In genomic region chr6:90278129-90278528, GRCh38 we compare ENCODE assay signal across 27 cellular contexts. TPM values are rescaled to one million over a fixed set of nuclear protein-coding genes. Genes with fewer than 3 reads are reported as not detected.
DNase-seq lines count a peak whose midpoint lies in the region; ATAC-seq and TF ChIP-seq lines count a peak whose summit lies in the region.
"Had no signal": no experiment of that assay in that cellular context is flagged by ENCODE, and none has a peak within 500 bp of the region (broad histone marks: within the 10 kb centered on the region; RNA-seq: fewer than 3 reads in every experiment).

No MANE protein-coding gene starts in this region.

- H2AFZ ChIP-seq in OCI-LY1 (ENCODE audit: low read length) (no peak overlapping the region), smooth muscle cell (ENCODE audit: low read depth) (no peak overlapping the region)
- H2AFZ ChIP-seq: GM23338 had no signal

- peak overlapping the region; percentile 34; the same call in 1 of the 2 replicates for H3K9ac ChIP-seq in OCI-LY1 (ENCODE audit: low read length)
- no peak overlapping the region for H3K9ac ChIP-seq in smooth muscle cell (ENCODE audit: low read depth)
- H3K9ac ChIP-seq in endodermal cell (ENCODE audit: extremely low read depth, low read length, poor library complexity, severe bottlenecking) = no peak overlapping the region

- POLR2A ChIA-PET in activated naive CD8-positive, alpha-beta T cell treated with anti-CD3 and anti-CD28 coated beads, Interleukin-2, amount 10 ng/mL, durations not matched to agents 7 days and 5 days (lab: Charles Lee) = interaction anchor here (0.7 to 1.4 kb wide), 2 partner anchors 11 to 16 kb away, joined by 3 read pairs; no protein-coding TSS in a partner anchor

- H3K27ac ChIP-seq in OCI-LY1 (ENCODE audit: low read depth, low read length, poor library complexity, severe bottlenecking) (peak overlapping the region; percentile 93), smooth muscle cell (ENCODE audit: low read depth) (peak overlapping the region; percentile 28), endodermal cell (ENCODE audit: low read depth, low read length) (no peak overlapping the region)
- H3K27ac ChIP-seq: C4-2B, suprapubic skin had no signal

- H3K9me3 ChIP-seq in OCI-LY1 (ENCODE audit: low read length) = no peaks in the 10 kb centered on the region
- no peaks in the 10 kb centered on the region for H3K9me3 ChIP-seq in smooth muscle cell (replicated peaks; ENCODE audit: low read depth)
- H3K9me3 ChIP-seq in endodermal cell (ENCODE audit: control insufficient read depth, low read length) = peaks cover 7% of the 10 kb centered on the region
- H3K9me3 ChIP-seq: MG63, suprapubic skin had no signal

- H3K9me2 ChIP-seq in OCI-LY1 (ENCODE audit: low read depth, low read length) = no peaks in the 10 kb centered on the region

- peak overlapping the region; percentile 19 for H3K4me3 Mint-ChIP-seq in activated T-cell treated with anti-CD3 and anti-CD28 coated beads, Interleukin-2, amount 50 U/mL, for 4 hours
- peak overlapping the region; percentile 43 for H3K4me3 Mint-ChIP-seq in activated naive CD8-positive, alpha-beta T cell treated with anti-CD3 and anti-CD28 coated beads, Interleukin-2, amount 10 ng/mL, durations not matched to agents 7 days and 5 days
- no peak overlapping the region for H3K4me3 Mint-ChIP-seq in endodermal cell
- H3K4me3 Mint-ChIP-seq: GM23338 had no signal

- H3K4me3 ChIP-seq in OCI-LY1 (ENCODE audit: low read depth, low read length, poor library complexity, severe bottlenecking) (peak overlapping the region; percentile 36), smooth muscle cell (no peak overlapping the region), endodermal cell (ENCODE audit: low read length) (no peak overlapping the region)
- H3K4me3 ChIP-seq: GM23338, lung, MG63, suprapubic skin had no signal

- DNase-seq in activated T-cell treated with anti-CD3 and anti-CD28 coated beads, Interleukin-2, amount 50 U/mL, for 4 hours = no peak
- DNase-seq in activated T-cell treated with anti-CD3 and anti-CD28 coated beads for 4 hours = no peak
- no peak for DNase-seq in activated naive CD8-positive, alpha-beta T cell treated with anti-CD3 and anti-CD28 coated beads, Interleukin-2, amount 10 ng/mL, durations not matched to agents 7 days and 5 days
- DNase-seq in smooth muscle cell (lab: John Stamatoyannopoulos, UW; ENCODE audit: unreplicated experiment) = no peak
- no peak for DNase-seq in endodermal cell
- DNase-seq: ACHN; activated CD4-positive, alpha-beta T cell treated with anti-CD3 and anti-CD28 coated beads, Interleukin-2, amount 50 U/mL, for 48 hours; aorta; central memory CD4-positive, alpha-beta T cell; DMS153; foreskin melanocyte; GDM1; hypothalamus; islet precursor cell; MG63; NCI-H1436 treated with DMSO at 0.1 percent for 48 hours; NCI-H2171; NCI-H526; right cardiac atrium; stimulated activated CD8-positive, alpha-beta memory T cell treated with anti-CD3 and anti-CD28 coated beads, Interleukin-4, amount 100 ng/mL, for 48 hours had no signal

- H3K27me3 ChIP-seq in OCI-LY1 (ENCODE audit: insufficient read depth, low read length) (no peaks in the 10 kb centered on the region), smooth muscle cell (ENCODE audit: low read depth) (no peaks in the 10 kb centered on the region), endodermal cell (ENCODE audit: control insufficient read depth, insufficient read depth, low read length, poor library complexity, severe bottlenecking) (no peaks in the 10 kb centered on the region)
- H3K27me3 ChIP-seq: suprapubic skin had no signal

- WGBS in smooth muscle cell (ENCODE audit: low lambda C conversion rate) = 92% methylated on average over 4 of the region's 4 CpGs
- 93% methylated on average over 2 to 4 of the region's 4 CpGs for WGBS in endodermal cell (ENCODE audit: insufficient coverage in 1 of 2, insufficient read length in 1 of 2), 2 experiments

- H3K4me1 Mint-ChIP-seq in activated T-cell treated with anti-CD3 and anti-CD28 coated beads, Interleukin-2, amount 50 U/mL, for 4 hours (ENCODE audit: low read depth) = peaks cover 83% of the 10 kb centered on the region
- peaks cover 81% of the 10 kb centered on the region for H3K4me1 Mint-ChIP-seq in activated naive CD8-positive, alpha-beta T cell treated with anti-CD3 and anti-CD28 coated beads, Interleukin-2, amount 10 ng/mL, durations not matched to agents 7 days and 5 days
- H3K4me1 Mint-ChIP-seq in endodermal cell = no peaks in the 10 kb centered on the region
- H3K4me1 Mint-ChIP-seq: GM23338 had no signal

- no peak for TF ChIP-seq POLR2A in GM18505 (IDR thresholded peaks at IDR 0.05; ENCODE audit: borderline replicate concordance, extremely low read depth, insufficient read depth, insufficient read length)

- no peak for TF ChIP-seq CTCF in OCI-LY1 (IDR thresholded peaks at IDR 0.05; ENCODE audit: low read length)
- no peak for TF ChIP-seq CTCF in smooth muscle cell (IDR thresholded peaks at IDR 0.05; ENCODE audit: borderline replicate concordance, insufficient read depth, poor library complexity, severe bottlenecking)
- TF ChIP-seq CTCF in endodermal cell (conservative IDR thresholded peaks at IDR 0.05) = no peak

- H3K36me3 ChIP-seq in OCI-LY1 (ENCODE audit: insufficient read depth, low read length) = peaks cover 64% of the 10 kb centered on the region
- H3K36me3 ChIP-seq in smooth muscle cell (ENCODE audit: low read depth) = no peaks in the 10 kb centered on the region
- peaks cover 8% of the 10 kb centered on the region for H3K36me3 ChIP-seq in endodermal cell (ENCODE audit: control insufficient read depth, insufficient read depth, low read length)
- H3K36me3 ChIP-seq: MG63, suprapubic skin had no signal

- H4K20me1 ChIP-seq in OCI-LY1 (ENCODE audit: insufficient read depth, low read length) (no peaks in the 10 kb centered on the region), smooth muscle cell (ENCODE audit: low read depth) (no peaks in the 10 kb centered on the region)

- peak overlapping the region; percentile 58 for H3K4me2 ChIP-seq in OCI-LY1 (ENCODE audit: low read length)
- H3K4me2 ChIP-seq in smooth muscle cell = no peak overlapping the region
- H3K4me2 ChIP-seq: GM23338 had no signal

- peak overlapping the region; percentile 70 for H3K27ac Mint-ChIP-seq in activated naive CD8-positive, alpha-beta T cell treated with anti-CD3 and anti-CD28 coated beads, Interleukin-2, amount 10 ng/mL, durations not matched to agents 7 days and 5 days
- no peak overlapping the region for H3K27ac Mint-ChIP-seq in endodermal cell
- H3K27ac Mint-ChIP-seq: GM23338 had no signal

- H3K27me3 Mint-ChIP-seq in activated T-cell treated with anti-CD3 and anti-CD28 coated beads, Interleukin-2, amount 50 U/mL, for 4 hours (ENCODE audit: low read depth) = no peaks in the 10 kb centered on the region
- no peaks in the 10 kb centered on the region for H3K27me3 Mint-ChIP-seq in activated naive CD8-positive, alpha-beta T cell treated with anti-CD3 and anti-CD28 coated beads, Interleukin-2, amount 10 ng/mL, durations not matched to agents 7 days and 5 days
- H3K27me3 Mint-ChIP-seq in endodermal cell (ENCODE audit: insufficient read depth) = no peaks in the 10 kb centered on the region

- peaks cover 100% of the 10 kb centered on the region for H3K79me2 ChIP-seq in OCI-LY1 (ENCODE audit: insufficient read depth, low read length)
- no peaks in the 10 kb centered on the region for H3K79me2 ChIP-seq in smooth muscle cell (ENCODE audit: low read depth)

- H3K36me3 Mint-ChIP-seq in activated T-cell treated with anti-CD3 and anti-CD28 coated beads, Interleukin-2, amount 50 U/mL, for 4 hours (ENCODE audit: insufficient read depth) = peaks cover 35% of the 10 kb centered on the region
- peaks cover 21% of the 10 kb centered on the region for H3K36me3 Mint-ChIP-seq in activated naive CD8-positive, alpha-beta T cell treated with anti-CD3 and anti-CD28 coated beads, Interleukin-2, amount 10 ng/mL, durations not matched to agents 7 days and 5 days
- peaks cover 12% of the 10 kb centered on the region for H3K36me3 Mint-ChIP-seq in endodermal cell (ENCODE audit: low read depth)

- H3F3A ChIP-seq in OCI-LY1 (ENCODE audit: insufficient read depth, low read length) (peaks cover 23% of the 10 kb centered on the region), smooth muscle cell (ENCODE audit: low read depth) (no peaks in the 10 kb centered on the region)

- no peaks in the 10 kb centered on the region for H3K9me3 Mint-ChIP-seq in activated T-cell treated with anti-CD3 and anti-CD28 coated beads, Interleukin-2, amount 50 U/mL, for 4 hours
- H3K9me3 Mint-ChIP-seq in activated naive CD8-positive, alpha-beta T cell treated with anti-CD3 and anti-CD28 coated beads, Interleukin-2, amount 10 ng/mL, durations not matched to agents 7 days and 5 days = no peaks in the 10 kb centered on the region
- H3K9me3 Mint-ChIP-seq in endodermal cell = no peaks in the 10 kb centered on the region
- H3K9me3 Mint-ChIP-seq: GM23338 had no signal

- no peak for ATAC-seq in activated T-cell treated with anti-CD3 and anti-CD28 coated beads, Interleukin-2, amount 50 U/mL, for 4 hours
- ATAC-seq in activated naive CD8-positive, alpha-beta T cell treated with anti-CD3 and anti-CD28 coated beads, Interleukin-2, amount 10 ng/mL, durations not matched to agents 7 days and 5 days (ENCODE audit: low read depth) = no peak
- no peak for ATAC-seq in GM18505 (IDR thresholded peaks at IDR 0.05; ENCODE audit: unreplicated experiment)
- ATAC-seq in HG02884 (IDR thresholded peaks at IDR 0.05; ENCODE audit: unreplicated experiment) = no peak
- ATAC-seq: GM23338, right cardiac atrium had no signal

- H3K4me1 ChIP-seq in OCI-LY1 (ENCODE audit: insufficient read depth, low read length, severe bottlenecking) (peaks cover 100% of the 10 kb centered on the region), smooth muscle cell (ENCODE audit: low read depth) (peaks cover 10% of the 10 kb centered on the region), endodermal cell (ENCODE audit: control insufficient read depth, insufficient read depth, low read length) (no peaks in the 10 kb centered on the region)
- H3K4me1 ChIP-seq: suprapubic skin had no signal

RNA-seq across cellular contexts. Expression of gene BACH2, which starts 18.5 kb away (rescaled TPM):
- 100 to 1,000 TPM in 2 of 3 donors, 10 to 100 TPM in 1; 96.5 to 118 (median 111) TPM for total RNA-seq in activated T-cell treated with anti-CD3 and anti-CD28 coated beads, Interleukin-2, amount 50 U/mL, for 4 hours
- 10 to 100 TPM; 61.7 to 65.8 TPM for total RNA-seq in activated naive CD8-positive, alpha-beta T cell treated with anti-CD3 and anti-CD28 coated beads, Interleukin-2, amount 10 ng/mL, durations not matched to agents 7 days and 5 days
- 4.3 and 4.5 TPM in 2 replicates for total RNA-seq in smooth muscle cell
- 3.0 and 3.6 TPM in 2 replicates for polyA plus RNA-seq in smooth muscle cell
- 10 to 100 TPM; 11.0 to 22.3 TPM for total RNA-seq in endodermal cell
- polyA plus RNA-seq in endodermal cell (2013, experiment 1 of 2) = 11.1 TPM
- polyA plus RNA-seq in endodermal cell (2013, experiment 2 of 2) = 10.0 TPM
